ENCODE assay signal across 14 cellular contexts in genomic region chr1:112462953-112463279, GRCh38. TPM values are rescaled to one million over a fixed set of nuclear protein-coding genes. Genes with fewer than 3 reads are reported as not detected.
DNase-seq lines count a peak whose midpoint lies in the region; ATAC-seq and TF ChIP-seq lines count a peak whose summit lies in the region.
"Had no signal": no experiment of that assay in that cellular context is flagged by ENCODE, and none has a peak within 500 bp of the region (broad histone marks: within the 10 kb centered on the region; RNA-seq: fewer than 3 reads in every experiment).

No MANE protein-coding gene starts in this region.

- H3K27me3 ChIP-seq in trophoblast cell (ENCODE audit: insufficient read depth, low read length) = no peaks in the 10 kb centered on the region
- H3K27me3 ChIP-seq in upper lobe of right lung = no peaks in the 10 kb centered on the region

- no peak overlapping the region for H4K8ac ChIP-seq in trophoblast cell (ENCODE audit: low read depth, low read length)

- intact Hi-C loops in activated B cell treated with CpG ODN at 0.5 μM for 24 hours (cut with micrococcal nuclease) (no loop called here), upper lobe of right lung (cut with DNase I) (loop anchor here (5.0 kb wide), 1 partner anchor 71 kb away; no protein-coding TSS in a partner anchor)

- H4K12ac ChIP-seq in trophoblast cell (ENCODE audit: low read depth, low read length) = no peak overlapping the region

- H3K4me1 ChIP-seq in trophoblast cell (ENCODE audit: control insufficient read depth in 1 of 2, insufficient read depth in 2 of 2, low read length in 2 of 2) = peaks cover 12 to 43% of the 10 kb centered on the region in 2 experiments
- peaks cover 37% of the 10 kb centered on the region for H3K4me1 ChIP-seq in upper lobe of right lung

- no peak for ATAC-seq in activated B cell treated with CpG ODN at 0.5 μM for 24 hours (ENCODE audit: low read depth)
- ATAC-seq in upper lobe of right lung = no peak
- no peak for ATAC-seq in GM21423 (IDR thresholded peaks at IDR 0.05; ENCODE audit: unreplicated experiment)
- ATAC-seq: Right ventricle myocardium inferior had no signal

- CTCF ChIA-PET in activated B cell treated with CpG ODN at 0.5 μM for 24 hours (lab: Charles Lee) = interaction anchor here (1.2 to 6.2 kb wide), 3 partner anchors 68 to 74 kb away, joined by 3 to 49 read pairs (median 4); no protein-coding TSS in a partner anchor

- H3K4me2 ChIP-seq in trophoblast cell (ENCODE audit: low read length) = no peak overlapping the region

- POLR2A ChIA-PET in activated B cell treated with CpG ODN at 0.5 μM for 24 hours (lab: Charles Lee) = interaction anchor here (1.0 to 1.9 kb wide), 4 partner anchors 17 to 156 kb away, joined by 3 to 9 read pairs (median 6); partner anchors contain the start of gene ST7L

- H3K4me3 ChIP-seq in trophoblast cell (ENCODE audit: low read depth, low read length) (no peak overlapping the region), upper lobe of right lung (no peak overlapping the region)

- H3K27me3 Mint-ChIP-seq in IgD-negative memory B cell (peaks cover 18% of the 10 kb centered on the region), activated B cell treated with CpG ODN at 0.5 μM for 24 hours (peaks cover 19% of the 10 kb centered on the region)

- no peak overlapping the region for H3K27ac Mint-ChIP-seq in IgD-negative memory B cell
- H3K27ac Mint-ChIP-seq in activated B cell treated with CpG ODN at 0.5 μM for 24 hours = no peak overlapping the region
- H3K27ac Mint-ChIP-seq: CD4-positive, alpha-beta T cell; H9 had no signal

- H2BK12ac ChIP-seq in trophoblast cell (ENCODE audit: low read length) = peak overlapping the region; percentile 64

- no peak for DNase-seq in activated B cell treated with CpG ODN at 0.5 μM for 24 hours
- no peak for DNase-seq in trophoblast cell
- DNase-seq in upper lobe of right lung = no peak
- DNase-seq in GM03348 (ENCODE audit: low spot score) = no peak
- DNase-seq in cerebellar cortex (ENCODE audit: low spot score) = no peak
- DNase-seq: CD4-positive, alpha-beta T cell; H9; NCI-H1417 treated with DMSO at 0.1 percent for 48 hours; NCI-H1930; NCI-H2171 treated with DMSO at 0.1 percent for 48 hours; NCI-H748 treated with DMSO at 0.1 percent for 48 hours had no signal

- H3K4me3 Mint-ChIP-seq in IgD-negative memory B cell (peak overlapping the region in 3 of 4 donors; percentile 5 to 69 (median 66)), activated B cell treated with CpG ODN at 0.5 μM for 24 hours (peak overlapping the region; percentile 42)
- H3K4me3 Mint-ChIP-seq: CD4-positive, alpha-beta T cell; H9 had no signal

- H3K23ac ChIP-seq in trophoblast cell (ENCODE audit: low read length) = no peak overlapping the region

- no peak overlapping the region for H2AFZ ChIP-seq in trophoblast cell (ENCODE audit: insufficient read depth, low read length, poor library complexity)

- H3K4ac ChIP-seq in trophoblast cell (ENCODE audit: low read depth, low read length) = no peak overlapping the region

- H2AK5ac ChIP-seq in trophoblast cell (ENCODE audit: low read length) = no peak overlapping the region

- H3K36me3 Mint-ChIP-seq in IgD-negative memory B cell (no peaks in the 10 kb centered on the region), activated B cell treated with CpG ODN at 0.5 μM for 24 hours (ENCODE audit: low read depth) (no peaks in the 10 kb centered on the region)

- H3K36me3 ChIP-seq in trophoblast cell (ENCODE audit: control insufficient read depth in 1 of 2, insufficient read depth in 2 of 2, low read length in 2 of 2) (peaks cover 0 to 3% of the 10 kb centered on the region in 2 experiments), upper lobe of right lung (peaks cover 7% of the 10 kb centered on the region)

- H3K4me1 Mint-ChIP-seq in IgD-negative memory B cell = peaks cover 28 to 34% (median 32%) of the 10 kb centered on the region in 3 donors
- peaks cover 54% of the 10 kb centered on the region for H3K4me1 Mint-ChIP-seq in activated B cell treated with CpG ODN at 0.5 μM for 24 hours

- H3K79me2 ChIP-seq in trophoblast cell (ENCODE audit: control insufficient read depth, insufficient read depth, low read length, poor library complexity) = no peaks in the 10 kb centered on the region

- no peak overlapping the region for H3K9ac ChIP-seq in trophoblast cell (ENCODE audit: low read length)

- H2BK5ac ChIP-seq in trophoblast cell (ENCODE audit: low read depth, low read length, poor library complexity) = peak overlapping the region; percentile 63

- H3K9me3 Mint-ChIP-seq in IgD-negative memory B cell (no peaks in the 10 kb centered on the region), activated B cell treated with CpG ODN at 0.5 μM for 24 hours (no peaks in the 10 kb centered on the region)
- H3K9me3 Mint-ChIP-seq: CD4-positive, alpha-beta T cell; H9 had no signal

- no CpG with 5 or more reads among the region's 1 CpG for WGBS in trophoblast cell (ENCODE audit: extremely low coverage, insufficient coverage, insufficient read length)

- peaks cover 13% of the 10 kb centered on the region for H3K79me1 ChIP-seq in trophoblast cell (ENCODE audit: low read length)

- H3K9me3 ChIP-seq in trophoblast cell (ENCODE audit: insufficient read depth, low read depth, low read length) (no peaks in the 10 kb centered on the region), upper lobe of right lung (no peaks in the 10 kb centered on the region)

- H2BK120ac ChIP-seq in trophoblast cell (ENCODE audit: insufficient read depth, low read length, poor library complexity) = peak overlapping the region; percentile 79

- H4K91ac ChIP-seq in trophoblast cell (ENCODE audit: low read depth, low read length) = peak overlapping the region; percentile 48

- H3K14ac ChIP-seq in trophoblast cell (ENCODE audit: low read length) = peak overlapping the region; percentile 74

- TF ChIP-seq CTCF in activated B cell treated with CpG ODN at 0.5 μM for 24 hours (IDR thresholded peaks at IDR 0.05) = no peak
- TF ChIP-seq CTCF in upper lobe of right lung (IDR thresholded peaks at IDR 0.05) = no peak

- H3K27ac ChIP-seq in trophoblast cell (ENCODE audit: low read depth, low read length) = peak overlapping the region; percentile 74
- H3K27ac ChIP-seq in upper lobe of right lung = peak overlapping the region; percentile 82

- H3K18ac ChIP-seq in trophoblast cell (ENCODE audit: low read length) = peak overlapping the region; percentile 36

RNA-seq across cellular contexts. Expression of gene WNT2B, which starts 45.8 kb away (rescaled TPM):
- polyA plus RNA-seq in IgD-negative memory B cell = 0.09 TPM
- 1.0 and 1.4 TPM in 2 replicates for total RNA-seq in activated B cell treated with CpG ODN at 0.5 μM for 24 hours
- polyA plus RNA-seq in trophoblast cell (2013) = 0.69 and 0.71 TPM in 2 replicates
- 8.5 TPM for total RNA-seq in upper lobe of right lung
